In genomic region chr1:169601096-169601881, GRCh38 we compare ENCODE assay signal across 9 cellular contexts. TPM values are rescaled to one million over a fixed set of nuclear protein-coding genes. Genes with fewer than 3 reads are reported as not detected.
DNase-seq lines count a peak whose midpoint lies in the region; ATAC-seq, FAIRE-seq and TF ChIP-seq lines count a peak whose summit lies in the region.
"Had no signal": no experiment of that assay in that cellular context is flagged by ENCODE, and none has a peak within 500 bp of the region (broad histone marks: within the 10 kb centered on the region; RNA-seq: fewer than 3 reads in every experiment).

No MANE protein-coding gene starts in this region.

- TF ChIP-seq CTCF in A549 (IDR thresholded peaks at IDR 0.05) (peak; percentile 59), GM12878 (IDR thresholded peaks at IDR 0.05 in 2 of 3, conservative IDR thresholded peaks at IDR 0.05 in 1 of 3; ENCODE audit: control insufficient read depth in 2 of 3, extremely low read depth in 1 of 3, insufficient read depth in 1 of 3, low read depth in 3 of 3, low read length in 3 of 3) (peak; percentile 42 to 73 (median 53); a peak in 5 of 6 replicates), liver (IDR thresholded peaks at IDR 0.05; ENCODE audit: low read depth, low read length, missing input control) (peak; percentile 58), vagina (IDR thresholded peaks at IDR 0.05) (peak in 1 of 3 experiments; percentile 14)

- H3K27ac ChIP-seq in A549 (no peak overlapping the region), GM12878 (ENCODE audit: control insufficient read depth, insufficient read depth) (no peak overlapping the region), liver (ENCODE audit: low read depth in 1 of 2, low read length in 2 of 2) (no peak overlapping the region), vagina (no peak overlapping the region)
- H3K27ac ChIP-seq: epithelial cell of prostate had no signal

- TF ChIP-seq EP300 in A549 (IDR thresholded peaks at IDR 0.05) (no peak), GM12878 (IDR thresholded peaks at IDR 0.05; ENCODE audit: borderline replicate concordance in 1 of 2, control insufficient read depth in 1 of 2, low read depth in 2 of 2, low read length in 2 of 2) (no peak)

- POLR2A ChIA-PET in A549 (lab: Yijun Ruan, JAX): no interaction called here
- POLR2A ChIA-PET in GM12878 (lab: Charles Lee): interaction anchor here (0.9 to 1.5 kb wide), 2 partner anchors 91 to 111 kb away, joined by 3 to 10 read pairs; no protein-coding TSS in a partner anchor

- H3K27me3 ChIP-seq in GM12878 (replicated peaks in 1 of 2; ENCODE audit: control insufficient read depth in 2 of 2, insufficient read depth in 2 of 2, low read length in 1 of 2) (no peaks in the 10 kb centered on the region), liver (ENCODE audit: control insufficient read depth in 4 of 4, insufficient read depth in 4 of 4, low read length in 3 of 4) (no peaks in the 10 kb centered on the region), vagina (no peaks in the 10 kb centered on the region)

- no peaks in the 10 kb centered on the region for H3K79me2 ChIP-seq in GM12878 (ENCODE audit: control insufficient read depth, insufficient read depth, low read length)

- no peak overlapping the region; the same call in 1 of the 2 replicates for H2AFZ ChIP-seq in GM12878 (ENCODE audit: control insufficient read depth, low read depth, low read length)

- H4K20me1 ChIP-seq in GM12878 (ENCODE audit: control insufficient read depth, insufficient read depth): no peaks in the 10 kb centered on the region

- SMC1A ChIA-PET in GM12878 (lab: Charles Lee; ENCODE audit: uncharacterized antibody, unreplicated experiment): interaction anchor here (0.7 to 6.6 kb wide), 31 partner anchors 8 to 252 kb away, joined by 3 to 154 read pairs (median 5); partner anchors contain the start of gene F5

- H3K4me1 ChIP-seq in A549 (no peaks in the 10 kb centered on the region), GM12878 (ENCODE audit: control insufficient read depth, insufficient read depth, low read length) (peaks cover 10% of the 10 kb centered on the region), liver (ENCODE audit: control insufficient read depth in 4 of 4, insufficient read depth in 4 of 4, low read length in 3 of 4) (peaks cover 0 to 6% (median 2%) of the 10 kb centered on the region in 4 donors), vagina (no peaks in the 10 kb centered on the region)

- FAIRE-seq in A549 (lab: Jason Lieb, UNC) (no peak), GM12878 (lab: Jason Lieb, UNC) (peak; percentile 61)

- no peaks in the 10 kb centered on the region for H3K9me3 ChIP-seq in A549
- 0 out of 3 replicates have a peak, but pooled peaks cover 2% of the 10 kb centered on the region for H3K9me3 ChIP-seq in GM12878 (replicated peaks; ENCODE audit: control insufficient read depth, insufficient read depth, low read length)
- no peaks in the 10 kb centered on the region for H3K9me3 ChIP-seq in liver (ENCODE audit: control insufficient read depth in 4 of 4, low read length in 3 of 4)
- no peaks in the 10 kb centered on the region for H3K9me3 ChIP-seq in vagina

- intact Hi-C loops in GM12878 (cut with micrococcal nuclease; ENCODE audit: unreplicated experiment): loop anchor here (1.0 kb wide), 3 partner anchors 51 to 208 kb away; partner anchors contain the start of gene SELL
- intact Hi-C loops in vagina (cut with DNase I): no loop called here

- no peak for TF ChIP-seq POLR2A in A549 (IDR thresholded peaks at IDR 0.05; ENCODE audit: low read length)
- no peak for TF ChIP-seq POLR2A in GM12878 (IDR thresholded peaks at IDR 0.05; ENCODE audit: low read depth, low read length)
- TF ChIP-seq POLR2A in vagina (IDR thresholded peaks at IDR 0.05): no peak

- peak; percentile 6 to 29 for DNase-seq in A549 (ENCODE audit: low read depth in 1 of 2, low spot score in 1 of 2)
- peak; percentile 20 for DNase-seq in G401 (ENCODE audit: low spot score)
- peak; percentile 27 for DNase-seq in MV-4-11 (lab: John Stamatoyannopoulos, UW)
- DNase-seq in GM12878 (ENCODE audit: low read depth, low spot score): peak; percentile 52
- DNase-seq in vagina (ENCODE audit: extremely low spot score in 2 of 2): no peak
- no peak for DNase-seq in HuH-7.5 (ENCODE audit: low spot score)

- CTCF ChIA-PET in A549 (lab: Yijun Ruan, JAX) (interaction anchor here (0.7 to 3.2 kb wide), 28 partner anchors 8 to 1289 kb away, joined by 3 to 35 read pairs (median 4); partner anchors contain the start of gene F5), GM12878 (lab: Yijun Ruan, JAX) (interaction anchor here (0.7 to 5.2 kb wide), 43 partner anchors 11 to 1258 kb away, joined by 3 to 193 read pairs (median 5); partner anchors contain the start of genes F5, METTL18 and SELE)

- peak; percentile 80; a peak in 4 of 6 replicates for ATAC-seq in A549
- ATAC-seq in GM12878: peak; percentile 81
- ATAC-seq in HG03139 (IDR thresholded peaks at IDR 0.05; ENCODE audit: unreplicated experiment): no peak

- no TSS peak for BruUV-seq in GM12878 (replicated peaks; lab: Mats Ljungman, UMichigan)

- RAD21 ChIA-PET in GM12878 (lab: Charles Lee; ENCODE audit: unreplicated experiment): interaction anchor here (0.7 to 3.6 kb wide), 25 partner anchors 9 to 243 kb away, joined by 3 to 98 read pairs (median 4); partner anchors contain the start of gene F5

- no peaks in the 10 kb centered on the region for H3K36me3 ChIP-seq in GM12878 (ENCODE audit: control insufficient read depth in 2 of 2, insufficient read depth in 2 of 2, low read length in 1 of 2)
- no peaks in the 10 kb centered on the region for H3K36me3 ChIP-seq in liver (ENCODE audit: control insufficient read depth in 4 of 4, insufficient read depth in 3 of 4, low read depth in 1 of 4, low read length in 3 of 4)
- no peaks in the 10 kb centered on the region for H3K36me3 ChIP-seq in vagina

- TF ChIP-seq RAD21 in A549 (conservative IDR thresholded peaks at IDR 0.05 in 1 of 2, IDR thresholded peaks at IDR 0.05 in 1 of 2): peak; percentile 54 to 62
- peak; percentile 87 for TF ChIP-seq RAD21 in GM12878 (IDR thresholded peaks at IDR 0.05; ENCODE audit: insufficient read depth, low read depth, low read length)
- peak; percentile 86 to 88 for TF ChIP-seq RAD21 in liver (IDR thresholded peaks at IDR 0.05)

- WGBS in A549 (ENCODE audit: missing lambda C conversion rate): 25% methylated on average over 3 of the region's 3 CpGs
- WGBS in GM12878 (ENCODE audit: insufficient coverage, insufficient replicate concordance, low lambda C conversion rate, missing lambda C conversion rate): 17% methylated on average over 3 of the region's 3 CpGs
- 36% methylated on average over 3 of the region's 3 CpGs for WGBS in liver

- H3K4me2 ChIP-seq in A549 (no peak overlapping the region), GM12878 (ENCODE audit: control insufficient read depth, insufficient read depth) (no peak overlapping the region)

- in situ Hi-C loops in G401 (cut with HindIII; ENCODE audit: low sequenced_read_pairs) (no loop called here), GM12878 (cut with MboI) (loop anchor here (5.0 kb wide), 1 partner anchor 106 kb away; no protein-coding TSS in a partner anchor)

- H3K9ac ChIP-seq in GM12878 (ENCODE audit: control insufficient read depth, insufficient read depth, low read length) (no peak overlapping the region), liver (ENCODE audit: low read depth in 1 of 2, low read length in 2 of 2) (no peak overlapping the region)

- no peak overlapping the region for H3K4me3 ChIP-seq in A549
- H3K4me3 ChIP-seq in GM12878: no peak overlapping the region
- H3K4me3 ChIP-seq in liver (ENCODE audit: low read depth in 1 of 3, low read length in 3 of 3): no peak overlapping the region
- no peak overlapping the region for H3K4me3 ChIP-seq in vagina

RNA-seq across cellular contexts. Expression of gene F5, which starts 15.0 kb away (rescaled TPM):
- polyA plus RNA-seq in A549 (2011; rRNA removed) (0.36 and 1.4 TPM in 2 replicates), A549 (2017; fragmentation: RNase III; extraction: RNeasy Plus Mini Kit Qiagen cat#74134 plus additional on column Dnase treatment) (0.03 to 0.04 TPM (median 0.04 TPM) in 3 replicates), GM12878 (2011; rRNA removed) (3.8 and 4.9 TPM in 2 replicates), GM12878 (2014; fragmentation: Illumina TruSeq; extraction: Trizol) (0.40 and 0.54 TPM in 2 replicates), GM12878 (2014; fragmentation: Nextera tagmentation; extraction: Ambion mirVana) (under 1 TPM; 0.29 to 0.46 TPM), GM12878 (2014; rRNA removed) (0.09 and 0.47 TPM in 2 replicates), GM12878 (2016; fragmentation: Nextera tagmentation; extraction: Ambion mirVana) (under 1 TPM; 0.13 to 0.35 TPM), liver (100 to 1,000 TPM; 106 to 152 TPM)
- 0.01 and 0.04 TPM in 2 replicates for polyA plus RNA-seq in A549 (2012; cell fraction: cytosol; rRNA removed)
- polyA plus RNA-seq in A549 (2012; cell fraction: nucleus; rRNA removed): 0.06 and 0.22 TPM in 2 replicates
- 0.33 and 0.44 TPM in 2 replicates for polyA minus RNA-seq in A549 (2011; rRNA and poly(A)+ RNA removed)
- total RNA-seq in G401 (2014; rRNA removed; shearing (Covaris generic)): 0.06 and 0.10 TPM in 2 replicates
- total RNA-seq in GM12878 (2013; cell fraction: nucleolus; rRNA removed): not detected in 2 replicates
- total RNA-seq in GM12878 (2014; rRNA removed) (under 0.01 and 0.22 TPM in 2 replicates), GM12878 (2014; rRNA removed; fragmentation: Illumina TruSeq; extraction: Trizol) (0.09 and 0.18 TPM in 2 replicates), GM12878 (2021) (0.29 and 0.72 TPM in 2 replicates), liver (100 to 1,000 TPM in 1 of 2 donors, 10 to 100 TPM in 1; 86.1 to 155 TPM), vagina (3.9 TPM)
- not detected for polyA plus RNA-seq in GM12878 (2011; ENCODE audit: low read depth)
- 2.1 and 3.1 TPM in 2 replicates for polyA plus RNA-seq in GM12878 (2011; cell fraction: cytosol; rRNA removed)
- 5.9 and 8.1 TPM in 2 replicates for polyA plus RNA-seq in GM12878 (2011; cell fraction: nucleus; rRNA removed)
- 0.12 and 0.15 TPM in 2 replicates for polyA plus RNA-seq in GM12878 (2012)
- polyA minus RNA-seq in GM12878 (2011; rRNA and poly(A)+ RNA removed): 3.3 and 4.9 TPM in 2 replicates
- 1.9 and 3.3 TPM in 2 replicates for polyA minus RNA-seq in GM12878 (2011; cell fraction: cytosol; rRNA and poly(A)+ RNA removed)
- 4.5 and 4.7 TPM in 2 replicates for polyA minus RNA-seq in GM12878 (2011; cell fraction: nucleus; rRNA and poly(A)+ RNA removed)

RNA-seq across cellular contexts. Expression of gene SELP, which starts 28.6 kb away (rescaled TPM):
- polyA plus RNA-seq in A549 (2011; rRNA removed) (not detected in 2 replicates), A549 (2017; fragmentation: RNase III; extraction: RNeasy Plus Mini Kit Qiagen cat#74134 plus additional on column Dnase treatment) (not detected in 3 replicates), GM12878 (2011; rRNA removed) (0.23 and 0.40 TPM in 2 replicates), GM12878 (2014; fragmentation: Illumina TruSeq; extraction: Trizol) (0.06 TPM in 1 of 2 replicates, not detected in the other), GM12878 (2014; fragmentation: Nextera tagmentation; extraction: Ambion mirVana) (not detected), GM12878 (2014; rRNA removed) (not detected in 2 replicates), GM12878 (2016; fragmentation: Nextera tagmentation; extraction: Ambion mirVana) (not detected), liver (1 to 10 TPM; 1.7 to 2.1 TPM)
- polyA plus RNA-seq in A549 (2012; cell fraction: cytosol; rRNA removed): not detected in 2 replicates
- not detected in 2 replicates for polyA plus RNA-seq in A549 (2012; cell fraction: nucleus; rRNA removed)
- not detected in 2 replicates for polyA minus RNA-seq in A549 (2011; rRNA and poly(A)+ RNA removed)
- total RNA-seq in G401 (2014; rRNA removed; shearing (Covaris generic)): not detected in 2 replicates
- not detected in 2 replicates for total RNA-seq in GM12878 (2013; cell fraction: nucleolus; rRNA removed)
- total RNA-seq in GM12878 (2014; rRNA removed) (not detected in 2 replicates), GM12878 (2014; rRNA removed; fragmentation: Illumina TruSeq; extraction: Trizol) (0.04 TPM in 1 of 2 replicates, not detected in the other), GM12878 (2021) (not detected in 2 replicates), liver (1 to 10 TPM; 2.7 to 8.1 TPM), vagina (8.8 TPM)
- not detected for polyA plus RNA-seq in GM12878 (2011; ENCODE audit: low read depth)
- polyA plus RNA-seq in GM12878 (2011; cell fraction: cytosol; rRNA removed): 0.10 and 0.19 TPM in 2 replicates
- 0.31 and 0.84 TPM in 2 replicates for polyA plus RNA-seq in GM12878 (2011; cell fraction: nucleus; rRNA removed)
- not detected in 2 replicates for polyA plus RNA-seq in GM12878 (2012)
- polyA minus RNA-seq in GM12878 (2011; rRNA and poly(A)+ RNA removed): 0.36 TPM in 1 of 2 replicates, not detected in the other
- polyA minus RNA-seq in GM12878 (2011; cell fraction: cytosol; rRNA and poly(A)+ RNA removed): not detected in 2 replicates
- 0.29 and 0.48 TPM in 2 replicates for polyA minus RNA-seq in GM12878 (2011; cell fraction: nucleus; rRNA and poly(A)+ RNA removed)

Comparison
In these comparisons a context has a peak if more than half of its experiments do, and no peak if none do; other contexts are left out.
1. DNase-seq: peak in A549 (2 of 2), G401 (single experiment), MV-4-11 (single experiment) and GM12878 (single experiment); none in vagina (0 of 2) and HuH-7.5 (single experiment).
2. RNA of gene F5, which starts 15.0 kb away (total RNA-seq): 86.1 to 155 TPM in liver; 3.9 TPM in vagina (single experiment), under 0.01 to 0.72 TPM in GM12878 and 0.06 to 0.10 TPM in G401; every median in the first group is over 10 times any median in the second.
3. Of the 24 proteins assayed by ChIP-seq in both GM12878 and A549: peak only in GM12878: none; only in A549: none; in both: CTCF, RAD21 and SMC3; in neither: 21.